In the genomic region with DNA sequence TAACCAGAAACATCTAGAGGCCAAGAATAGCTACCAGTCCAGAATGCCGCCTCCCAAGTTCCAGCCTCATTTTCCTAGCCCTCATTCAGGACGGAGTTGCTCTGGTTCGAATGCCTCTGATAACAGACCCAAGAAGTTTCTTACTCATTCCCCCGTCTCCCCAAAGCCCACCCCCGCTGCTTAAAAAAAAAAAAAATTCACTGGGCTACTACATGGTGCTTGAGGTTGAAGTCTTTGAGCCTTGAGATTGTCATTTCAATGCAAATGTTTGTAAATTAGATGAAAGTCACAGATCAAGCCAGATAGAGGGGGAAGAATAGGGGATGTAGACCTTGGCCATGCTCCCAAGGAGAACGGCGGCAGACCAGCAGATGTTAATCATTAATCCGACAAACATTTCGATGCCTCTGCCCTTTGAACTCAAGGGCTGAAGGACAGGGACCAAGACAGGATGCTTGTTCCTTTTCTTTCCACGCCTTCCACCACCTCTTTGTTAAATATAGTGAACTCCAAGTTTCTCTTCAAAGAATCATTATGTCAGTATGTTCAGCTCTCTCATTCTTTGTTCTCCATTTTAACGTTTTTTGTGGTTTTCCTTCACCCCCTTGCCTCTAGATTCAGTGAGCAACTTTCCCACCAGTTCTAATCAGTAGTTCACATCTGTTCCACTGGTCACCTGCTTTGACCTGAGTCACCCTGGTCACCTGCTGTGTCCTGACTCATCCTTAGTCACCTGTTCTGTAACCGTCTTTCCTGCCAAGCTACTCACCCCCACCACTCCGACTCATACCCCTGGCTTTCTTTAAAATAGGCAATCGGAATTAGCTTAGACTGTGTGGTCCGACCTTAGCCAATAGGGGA, we compare ENCODE assay signal across 9 cellular contexts.
DNase-seq lines count a peak whose midpoint lies in the region; ATAC-seq and TF ChIP-seq lines count a peak whose summit lies in the region.
"Had no signal": no experiment of that assay in that cellular context is flagged by ENCODE, and none has a peak within 500 bp of the region (broad histone marks: within the 10 kb centered on the region; RNA-seq: fewer than 3 reads in every experiment).

No MANE protein-coding gene starts in this region.

- 38% methylated on average over 14 of the region's 15 CpGs for WGBS in HUES64

- H3K9ac ChIP-seq in HUES64 (ENCODE audit: low read depth, low read length), result no peak overlapping the region

- H3K4me1 Mint-ChIP-seq in memory B cell (peaks cover 2% of the 10 kb centered on the region), chondrocyte (ENCODE audit: low read depth) (no peaks in the 10 kb centered on the region)

- H3K36me3 Mint-ChIP-seq in memory B cell, result no peaks in the 10 kb centered on the region
- H3K36me3 Mint-ChIP-seq in chondrocyte (ENCODE audit: low read depth), result no peaks in the 10 kb centered on the region
- H3K36me3 Mint-ChIP-seq: naive B cell had no signal

- H3K27me3 Mint-ChIP-seq in memory B cell (peaks cover 10% of the 10 kb centered on the region), chondrocyte (ENCODE audit: low read depth) (peaks cover 15% of the 10 kb centered on the region)

- no peaks in the 10 kb centered on the region for H3K27me3 ChIP-seq in HUES64 (ENCODE audit: insufficient read depth, low read length)

- DNase-seq in activated T-cell treated with anti-CD3 and anti-CD28 coated beads for 4 hours, result peak; percentile 4
- no peak for DNase-seq in memory B cell (ENCODE audit: low spot score in 2 of 2)
- no peak for DNase-seq in NCI-H2107 treated with DMSO at 0.1 percent for 48 hours (lab: John Stamatoyannopoulos, UW; ENCODE audit: unreplicated experiment)
- DNase-seq in chondrocyte (ENCODE audit: low spot score), result no peak
- DNase-seq: naive B cell had no signal

- H3K27ac Mint-ChIP-seq in memory B cell, result no peak overlapping the region
- H3K27ac Mint-ChIP-seq in chondrocyte (ENCODE audit: unreplicated experiment), result no peak overlapping the region
- H3K27ac Mint-ChIP-seq: naive B cell had no signal

- H3K9me3 ChIP-seq in HUES64 (ENCODE audit: insufficient read depth, low read depth, low read length), result no peaks in the 10 kb centered on the region

- no peaks in the 10 kb centered on the region for H3K36me3 ChIP-seq in HUES64 (ENCODE audit: insufficient read depth, low read length)

- peak; percentile 60 for ATAC-seq in GM19467 (IDR thresholded peaks at IDR 0.05; ENCODE audit: unreplicated experiment)
- ATAC-seq in memory B cell (ENCODE audit: low read depth), result peak; percentile 10
- ATAC-seq in HG03039 (IDR thresholded peaks at IDR 0.05; ENCODE audit: unreplicated experiment), result no peak
- ATAC-seq in HG02571 (IDR thresholded peaks at IDR 0.05; ENCODE audit: unreplicated experiment), result no peak

- H3K9me3 Mint-ChIP-seq in memory B cell, result peaks cover 4% of the 10 kb centered on the region
- H3K9me3 Mint-ChIP-seq in chondrocyte (ENCODE audit: low read depth), result peaks cover 3% of the 10 kb centered on the region

- peak overlapping the region; percentile 45; the same call in 1 of the 2 replicates for H3K27ac ChIP-seq in HUES64 (ENCODE audit: low read depth, low read length)

- H3K4me3 ChIP-seq in HUES64 (ENCODE audit: low read length), result no peak overlapping the region

- peaks cover 20% of the 10 kb centered on the region for H3K4me1 ChIP-seq in HUES64 (ENCODE audit: insufficient read depth, low read length)

- no peak overlapping the region for H3K4me3 Mint-ChIP-seq in memory B cell
- H3K4me3 Mint-ChIP-seq in chondrocyte (ENCODE audit: unreplicated experiment), result no peak overlapping the region
- H3K4me3 Mint-ChIP-seq: naive B cell had no signal

- TF ChIP-seq CTCF in chondrocyte (IDR thresholded peaks at IDR 0.05), result no peak

Comparison
In these comparisons a context has a peak if more than half of its experiments do, and no peak if none do; other contexts are left out.
1. ATAC-seq: peak in GM19467 (single experiment) and memory B cell (single experiment); none in HG03039 (single experiment) and HG02571 (single experiment).